8 cellular contexts compared by ENCODE assay signal in the genomic region with DNA sequence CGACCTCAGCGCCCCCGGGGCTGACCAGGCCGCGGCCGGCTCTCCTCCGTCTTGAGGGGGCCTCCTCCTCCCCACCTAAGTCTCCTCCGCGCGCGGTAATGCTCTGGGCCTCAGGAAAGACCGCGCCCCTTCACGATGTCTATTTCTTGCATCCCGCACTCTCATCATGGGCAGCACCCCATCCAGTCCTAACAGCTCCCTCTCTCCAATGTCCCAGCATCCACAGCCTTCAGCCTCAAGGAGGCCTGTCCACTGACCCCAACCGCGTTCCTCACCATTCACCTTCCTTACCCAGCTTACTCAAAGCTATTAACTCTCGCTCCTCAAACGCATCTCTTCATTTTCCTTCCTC.
DNase-seq lines count a peak whose midpoint lies in the region; ATAC-seq, FAIRE-seq and TF ChIP-seq lines count a peak whose summit lies in the region.

No MANE protein-coding gene starts in this region.

- no peak for TF ChIP-seq POLR2A in A549 (IDR thresholded peaks at IDR 0.05; ENCODE audit: low read length)

- no peak for TF ChIP-seq RAD21 in A549 (conservative IDR thresholded peaks at IDR 0.05 in 1 of 2, IDR thresholded peaks at IDR 0.05 in 1 of 2)

- peaks cover 13% of the 10 kb centered on the region for H3K4me1 Mint-ChIP-seq in activated naive CD8-positive, alpha-beta T cell treated with anti-CD3 and anti-CD28 coated beads for 36 hours

- no peaks in the 10 kb centered on the region for H3K9me3 ChIP-seq in A549
- no peaks in the 10 kb centered on the region for H3K9me3 ChIP-seq in HEK293 (ENCODE audit: control insufficient read depth, insufficient read depth, low read depth, low read length)
- H3K9me3 ChIP-seq in iPS-20b (ENCODE audit: insufficient read depth, low read depth, low read length) = no peaks in the 10 kb centered on the region
- no peaks in the 10 kb centered on the region for H3K9me3 ChIP-seq in subcutaneous abdominal adipose tissue (ENCODE audit: control insufficient read depth in 5 of 5, low read length in 5 of 5)

- H3K27me3 ChIP-seq in iPS-20b (ENCODE audit: insufficient read depth, low read length) (no peaks in the 10 kb centered on the region), subcutaneous abdominal adipose tissue (ENCODE audit: control insufficient read depth in 5 of 5, insufficient read depth in 4 of 5, low read length in 5 of 5) (peaks cover 9 to 31% (median 16%) of the 10 kb centered on the region in 5 donors)

- peaks cover 3% of the 10 kb centered on the region; the same call in 1 of the 3 replicates for H3K4me1 ChIP-seq in A549
- peaks cover 3% of the 10 kb centered on the region; the same call in 1 of the 2 replicates for H3K4me1 ChIP-seq in HEK293 (ENCODE audit: control insufficient read depth, insufficient read depth, low read length)
- peaks cover 7% of the 10 kb centered on the region; the same call in 1 of the 2 replicates for H3K4me1 ChIP-seq in iPS-20b (ENCODE audit: insufficient read depth, low read length)
- peaks cover 0 to 14% (median 7%) of the 10 kb centered on the region in 5 donors for H3K4me1 ChIP-seq in subcutaneous abdominal adipose tissue (ENCODE audit: control insufficient read depth in 5 of 5, insufficient read depth in 5 of 5, low read length in 5 of 5)

- H3K27me3 Mint-ChIP-seq in activated naive CD8-positive, alpha-beta T cell treated with anti-CD3 and anti-CD28 coated beads for 36 hours = no peaks in the 10 kb centered on the region

- DNase-seq in A549 (ENCODE audit: low read depth in 1 of 2, low spot score in 1 of 2) (no peak), KBM-7 (no peak)
- no peak for DNase-seq in activated naive CD8-positive, alpha-beta T cell treated with anti-CD3 and anti-CD28 coated beads for 36 hours

- no peak for TF ChIP-seq CTCF in A549 (IDR thresholded peaks at IDR 0.05)
- TF ChIP-seq CTCF in HEK293 (tag by site-specific recombination; IDR thresholded peaks at IDR 0.05) = no peak

- no peaks in the 10 kb centered on the region for H3K36me3 Mint-ChIP-seq in activated naive CD8-positive, alpha-beta T cell treated with anti-CD3 and anti-CD28 coated beads for 36 hours

- POLR2A ChIA-PET in A549 (lab: Yijun Ruan, JAX) = interaction anchor here (1.0 kb wide), 1 partner anchor 775 kb away, joined by 3 read pairs; no protein-coding TSS in a partner anchor
- POLR2A ChIA-PET in HEK293 (lab: Yijun Ruan, JAX) = interaction anchor here (1.0 to 1.7 kb wide), 2 partner anchors 13 to 673 kb away, joined by 3 to 4 read pairs; no protein-coding TSS in a partner anchor

- in situ Hi-C loops in KBM-7 (cut with MboI; ENCODE audit: low pct_unique_long_range_greater_than_20kb, low sequenced_read_pairs) = no loop called here

- H3K9ac ChIP-seq in iPS-20b (ENCODE audit: low read depth, low read length) (peak overlapping the region; percentile 64; the same call in 1 of the 2 replicates), subcutaneous abdominal adipose tissue (ENCODE audit: low read length in 5 of 5) (peak overlapping the region in 4 of 5 donors; percentile 71 to 76 (median 73))

- peak overlapping the region; percentile 98 for H3K27ac Mint-ChIP-seq in activated naive CD8-positive, alpha-beta T cell treated with anti-CD3 and anti-CD28 coated beads for 36 hours

- peak overlapping the region; percentile 92 for H3K4me3 Mint-ChIP-seq in activated naive CD8-positive, alpha-beta T cell treated with anti-CD3 and anti-CD28 coated beads for 36 hours

- H3K27ac ChIP-seq in A549 (peak overlapping the region; percentile 79 to 95), HEK293 (ENCODE audit: extremely low read depth, low read depth, low read length) (peak overlapping the region; percentile 70; the same call in 1 of the 2 replicates), iPS-20b (ENCODE audit: low read length) (peak overlapping the region; percentile 14), subcutaneous abdominal adipose tissue (ENCODE audit: low read depth, low read length) (peak overlapping the region; percentile 69)

- FAIRE-seq in A549 (lab: Jason Lieb, UNC) = peak; percentile 32

- ATAC-seq in A549 (peak; percentile 34 to 54), GM21390 (IDR thresholded peaks at IDR 0.05; ENCODE audit: unreplicated experiment) (no peak), HG03045 (IDR thresholded peaks at IDR 0.05; ENCODE audit: unreplicated experiment) (no peak)

- no peak for TF ChIP-seq EP300 in A549 (IDR thresholded peaks at IDR 0.05)

- peak overlapping the region; percentile 91 for H3K4me2 ChIP-seq in A549

- CTCF ChIA-PET in A549 (lab: Yijun Ruan, JAX) = interaction anchor here (0.5 to 1.9 kb wide), 10 partner anchors 12 to 803 kb away, joined by 3 to 7 read pairs (median 3); no protein-coding TSS in a partner anchor
- CTCF ChIA-PET in HEK293 (lab: Yijun Ruan, JAX) = interaction anchor here (0.6 to 1.2 kb wide), 5 partner anchors 9 to 926 kb away, joined by 3 to 4 read pairs (median 3); no protein-coding TSS in a partner anchor

- H3K36me3 ChIP-seq in HEK293 (ENCODE audit: control insufficient read depth in 2 of 2, insufficient read depth in 1 of 2, low read length in 2 of 2) (no peaks in the 10 kb centered on the region), iPS-20b (ENCODE audit: insufficient read depth, low read depth, low read length) (no peaks in the 10 kb centered on the region), subcutaneous abdominal adipose tissue (ENCODE audit: control insufficient read depth in 5 of 5, insufficient read depth in 5 of 5, low read length in 5 of 5) (no peaks in the 10 kb centered on the region)

- no peaks in the 10 kb centered on the region for H3K9me3 Mint-ChIP-seq in activated naive CD8-positive, alpha-beta T cell treated with anti-CD3 and anti-CD28 coated beads for 36 hours

- WGBS in A549 (ENCODE audit: missing lambda C conversion rate) = 56% methylated on average over 19 of the region's 19 CpGs

- H3K4me3 ChIP-seq in A549 (peak overlapping the region; percentile 51), HEK293 (ENCODE audit: low read depth, low read length) (peak overlapping the region; percentile 78), iPS-20b (ENCODE audit: low read length) (peak overlapping the region; percentile 78; the same call in 1 of the 2 replicates), subcutaneous abdominal adipose tissue (ENCODE audit: low read depth in 1 of 5, low read length in 5 of 5) (peak overlapping the region; percentile 35 to 95 (median 87))

TF ChIP-seq in A549, 52 proteins besides CTCF, POLR2A, EP300 and RAD21:
- TF ChIP-seq EHF (CRISPR knock-in tag; IDR thresholded peaks at IDR 0.05) = no peak

TF ChIP-seq in HEK293, 187 proteins besides CTCF, POLR2A, EP300 and RAD21:
- TF ChIP-seq MZF1 (tag by site-specific recombination; IDR thresholded peaks at IDR 0.05; ENCODE audit: borderline replicate concordance) = no peak
- TF ChIP-seq ZNF10 (tag by site-specific recombination; IDR thresholded peaks at IDR 0.05) = no peak
- no peak for TF ChIP-seq ZNF311 (tag by site-specific recombination; IDR thresholded peaks at IDR 0.05; ENCODE audit: borderline replicate concordance)
- no peak for TF ChIP-seq ZNF112 (tag by site-specific recombination; IDR thresholded peaks at IDR 0.05)
- TF ChIP-seq MYNN (tag by site-specific recombination; IDR thresholded peaks at IDR 0.05; ENCODE audit: borderline replicate concordance) = no peak
- no peak for TF ChIP-seq ZSCAN23 (tag by site-specific recombination; IDR thresholded peaks at IDR 0.05)
- TF ChIP-seq ZNF248 (tag by site-specific recombination; IDR thresholded peaks at IDR 0.05) = no peak
- no peak for TF ChIP-seq ZNF530 (tag by site-specific recombination; IDR thresholded peaks at IDR 0.05; ENCODE audit: low read depth)
- TF ChIP-seq ZNF155 (tag by site-specific recombination; IDR thresholded peaks at IDR 0.05) = no peak
- no peak for TF ChIP-seq ZNF133 (tag by site-specific recombination; IDR thresholded peaks at IDR 0.05)
- TF ChIP-seq GLIS1 (tag by site-specific recombination; IDR thresholded peaks at IDR 0.05) = no peak
- no peak for TF ChIP-seq ZNF184 (tag by site-specific recombination; IDR thresholded peaks at IDR 0.05)

Comparison
In these comparisons a context has a peak if more than half of its experiments do, and no peak if none do; other contexts are left out.
1. ATAC-seq: peak in A549 (2 of 2); none in GM21390 (single experiment) and HG03045 (single experiment).
2. H3K27ac ChIP-seq: peak in every context shown above with its lines; median percentile 87 in A549; 70 in HEK293; 69 in subcutaneous abdominal adipose tissue; 14 in iPS-20b.
3. Peak in every context shown above with its lines, with median percentiles within 50 percentile points of each other: H3K4me3 ChIP-seq.